In the genomic region with DNA sequence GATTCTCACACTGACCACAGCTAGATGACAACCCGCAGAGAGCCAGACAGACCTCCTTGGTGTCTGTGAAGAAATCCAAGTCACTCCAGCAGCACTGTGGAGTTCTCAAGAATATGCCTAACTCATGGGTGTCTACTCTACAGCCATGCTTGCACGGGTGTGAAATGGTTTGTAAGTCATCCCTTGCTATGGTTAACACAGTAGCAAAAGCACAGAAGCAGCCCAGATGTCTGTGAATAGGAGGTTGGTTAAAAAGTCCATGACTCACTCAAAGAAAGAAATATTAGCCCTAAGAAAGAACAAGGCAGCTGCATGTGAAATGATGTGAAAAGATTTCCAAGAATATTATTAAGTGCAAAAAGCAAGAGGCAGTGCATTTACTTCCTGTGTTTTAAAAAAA, we compare ENCODE assay signal across 13 cellular contexts. TPM values are rescaled to one million over a fixed set of nuclear protein-coding genes. Genes with fewer than 3 reads are reported as not detected.
DNase-seq lines count a peak whose midpoint lies in the region; ATAC-seq and TF ChIP-seq lines count a peak whose summit lies in the region.
"Had no signal": no experiment of that assay in that cellular context is flagged by ENCODE, and none has a peak within 500 bp of the region (broad histone marks: within the 10 kb centered on the region; RNA-seq: fewer than 3 reads in every experiment).

No MANE protein-coding gene starts in this region.

- 35 to 57% methylated on average over 2 of the region's 2 CpGs for WGBS in tibial nerve, 2 donors

- DNase-seq in M059J (ENCODE audit: low read depth) = peak; percentile 24
- peak; percentile 63 for DNase-seq in choroid plexus epithelial cell (ENCODE audit: low read depth)
- DNase-seq in kidney glomerular epithelial cell (lab: John Stamatoyannopoulos, UW) = peak; percentile 26
- no peak for DNase-seq in tibial nerve (ENCODE audit: low spot score in 2 of 2)
- DNase-seq in activated CD8-positive, alpha-beta memory T cell treated with anti-CD3 and anti-CD28 coated beads, Interleukin-2, amount 50 U/mL, for 48 hours = no peak
- no peak for DNase-seq in retina
- DNase-seq: activated naive CD8-positive, alpha-beta T cell treated with anti-CD3 and anti-CD28 coated beads, Interleukin-2, amount 50 U/mL, for 24 hours; effector CD8-positive, alpha-beta T cell; mesendoderm; NCI-H1105 treated with DMSO at 0.1 percent for 48 hours; T-helper 9 cell had no signal

- no peak for ATAC-seq in HG02852 (IDR thresholded peaks at IDR 0.05; ENCODE audit: unreplicated experiment)
- ATAC-seq: activated naive CD8-positive, alpha-beta T cell treated with anti-CD3 and anti-CD28 coated beads, Interleukin-2, amount 50 U/mL, for 24 hours had no signal

- H3K27ac ChIP-seq in tibial nerve = peak overlapping the region; percentile 3 to 80 (median 41)
- H3K27ac ChIP-seq: hepatocyte had no signal

- no peaks in the 10 kb centered on the region for H3K27me3 ChIP-seq in tibial nerve
- H3K27me3 ChIP-seq: hepatocyte had no signal

- TF ChIP-seq EP300 in tibial nerve (IDR thresholded peaks at IDR 0.05) = no peak

- no peak for TF ChIP-seq POLR2A in tibial nerve (IDR thresholded peaks at IDR 0.05)

- peaks cover 0 to 52% (median 29%) of the 10 kb centered on the region in 4 donors for H3K4me1 ChIP-seq in tibial nerve

- TF ChIP-seq CTCF in choroid plexus epithelial cell (conservative IDR thresholded peaks at IDR 0.05; ENCODE audit: low read depth, low read length) (no peak), tibial nerve (IDR thresholded peaks at IDR 0.05) (no peak)

- H3K36me3 ChIP-seq in tibial nerve = no peaks in the 10 kb centered on the region

- H3K4me3 ChIP-seq in choroid plexus epithelial cell (ENCODE audit: low read depth, low read length) = no peak overlapping the region
- no peak overlapping the region for H3K4me3 ChIP-seq in tibial nerve
- H3K4me3 ChIP-seq: hepatocyte had no signal

- H3K9me3 ChIP-seq in tibial nerve = no peaks in the 10 kb centered on the region

RNA-seq across cellular contexts. Expression of a gene that starts 12.1 kb away (rescaled TPM):
- total RNA-seq in M059J (2014; rRNA removed; shearing (Covaris generic)) = 3.9 and 8.6 TPM in 2 replicates
- 10 to 100 TPM; 28.8 to 46.9 (median 36.4) TPM for total RNA-seq in tibial nerve

Comparison
In these comparisons a context has a peak if more than half of its experiments do, and no peak if none do; other contexts are left out.
1. DNase-seq: peak in M059J (single experiment), choroid plexus epithelial cell (single experiment) and kidney glomerular epithelial cell (single experiment); none in tibial nerve (0 of 2), activated CD8-positive, alpha-beta memory T cell treated with anti-CD3 and anti-CD28 coated beads, Interleukin-2, amount 50 U/mL, for 48 hours (single experiment) and retina (single experiment).